8 cellular contexts compared by ENCODE assay signal in the genomic region with DNA sequence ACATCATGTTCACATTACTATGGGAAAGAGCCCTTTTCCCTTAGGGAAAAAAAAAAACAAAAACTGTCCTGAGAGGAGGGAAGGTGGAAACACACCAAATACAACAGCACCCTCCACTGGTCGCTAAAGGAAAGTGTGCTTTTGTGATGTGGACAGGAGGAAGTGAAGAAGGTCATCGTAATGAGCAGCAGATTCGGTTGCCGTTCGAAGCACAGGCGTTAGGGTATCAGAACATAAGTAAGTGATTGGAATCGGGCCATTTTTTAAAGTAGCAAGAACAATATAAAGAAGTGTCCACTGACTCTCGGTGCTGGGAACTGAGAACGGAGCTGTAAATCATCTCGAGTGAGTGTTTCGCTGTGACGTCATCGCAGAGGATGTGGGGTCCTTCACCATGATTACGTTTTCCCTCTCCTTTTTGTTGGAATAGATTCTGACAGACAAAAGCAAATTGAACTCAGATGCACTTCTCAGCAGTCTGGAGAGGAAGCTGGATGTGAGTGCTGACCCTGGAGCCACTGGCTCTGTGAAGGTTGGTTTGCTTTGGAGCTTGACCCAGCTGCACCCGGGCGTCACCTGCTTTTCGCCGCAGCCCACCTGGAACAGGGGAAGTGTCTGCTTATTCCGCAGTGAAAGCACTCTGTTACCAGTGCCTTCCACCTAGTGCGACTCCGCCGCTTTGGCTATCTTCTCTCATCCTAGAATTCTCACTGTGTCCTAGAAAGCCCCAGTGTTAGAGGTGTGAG.
DNase-seq lines count a peak whose midpoint lies in the region; ATAC-seq and TF ChIP-seq lines count a peak whose summit lies in the region.

No MANE protein-coding gene starts in this region.

- no peak overlapping the region for H3K27ac ChIP-seq in sigmoid colon

- DNase-seq in DMS 273 treated with DMSO at 0.1 percent for 48 hours (lab: John Stamatoyannopoulos, UW), result peak; percentile 5
- DNase-seq in HFF-Myc (ENCODE audit: extremely low read depth, low read depth), result peak; percentile 87
- DNase-seq in NCI-H748 treated with DMSO at 0.1 percent for 48 hours (lab: John Stamatoyannopoulos, UW), result peak; percentile 94
- peak; percentile 22 for DNase-seq in amniotic epithelial cell (ENCODE audit: low read depth)
- peak; percentile 47 for DNase-seq in iPS DF 19.7 (ENCODE audit: low read depth, low spot score)
- no peak for DNase-seq in sigmoid colon

- peak overlapping the region; percentile 16; the same call in 1 of the 2 replicates for H3K4me3 ChIP-seq in HFF-Myc (replicated peaks; ENCODE audit: low read depth, low read length)
- H3K4me3 ChIP-seq in sigmoid colon, result peak overlapping the region in 2 of 4 donors; percentile 18 to 27

- TF ChIP-seq EP300 in sigmoid colon (IDR thresholded peaks at IDR 0.05), result no peak

- ATAC-seq in HG03175 (IDR thresholded peaks at IDR 0.05; ENCODE audit: unreplicated experiment) (no peak), HG02763 (IDR thresholded peaks at IDR 0.05; ENCODE audit: unreplicated experiment) (no peak)

- TF ChIP-seq POLR2A in sigmoid colon (IDR thresholded peaks at IDR 0.05), result no peak

- H3K4me1 ChIP-seq in sigmoid colon, result peaks cover 0 to 6% (median 5%) of the 10 kb centered on the region in 4 donors

- H3K9me3 ChIP-seq in sigmoid colon, result no peaks in the 10 kb centered on the region

- WGBS in sigmoid colon, 2 donors, result 24 to 38% methylated on average over 22 of the region's 22 CpGs

- intact Hi-C loops in sigmoid colon (cut with DNase I), result loop anchor here (2.0 to 5.0 kb wide), 2 partner anchors 97 to 186 kb away; no protein-coding TSS in a partner anchor

- no peaks in the 10 kb centered on the region for H3K36me3 ChIP-seq in sigmoid colon

- no peaks in the 10 kb centered on the region for H3K27me3 ChIP-seq in sigmoid colon

- TF ChIP-seq CTCF in HFF-Myc (IDR thresholded peaks at IDR 0.05; ENCODE audit: low read depth, low read length, missing control alignments) (peak; percentile 79), sigmoid colon (IDR thresholded peaks at IDR 0.05) (peak in 3 of 4 experiments; percentile 59 to 65 (median 61))
